In genomic region chr14:75064205-75064567, GRCh38 we compare ENCODE assay signal across 8 cellular contexts. TPM values are rescaled to one million over a fixed set of nuclear protein-coding genes. Genes with fewer than 3 reads are reported as not detected.
DNase-seq lines count a peak whose midpoint lies in the region; ATAC-seq and TF ChIP-seq lines count a peak whose summit lies in the region.

No MANE protein-coding gene starts in this region.

- POLR2A ChIA-PET in CD4-positive, alpha-beta memory T cell (lab: Charles Lee; ENCODE audit: partially characterized antibody): interaction anchor here (0.7 to 2.8 kb wide), 9 partner anchors 10 to 301 kb away, joined by 3 to 18 read pairs (median 6); partner anchors contain the start of genes EIF2B2, MLH3, NEK9 and YLPM1

- H3K36me3 Mint-ChIP-seq in CD4-positive, alpha-beta memory T cell: peaks cover 11 to 21% of the 10 kb centered on the region in 2 donors
- no peaks in the 10 kb centered on the region for H3K36me3 Mint-ChIP-seq in natural killer cell

- peak overlapping the region; percentile 96 to 100 (median 99) for H3K4me3 Mint-ChIP-seq in CD4-positive, alpha-beta memory T cell
- peak overlapping the region; percentile 100 for H3K4me3 Mint-ChIP-seq in natural killer cell

- H3K4me1 ChIP-seq in CD4-positive, alpha-beta memory T cell (ENCODE audit: insufficient read depth, low read length): peaks cover 23% of the 10 kb centered on the region
- H3K4me1 ChIP-seq in breast epithelium: peaks cover 0 to 7% of the 10 kb centered on the region in 2 donors

- TF ChIP-seq CTCF in breast epithelium (IDR thresholded peaks at IDR 0.05): no peak
- TF ChIP-seq CTCF in natural killer cell (IDR thresholded peaks at IDR 0.05): no peak

- no peaks in the 10 kb centered on the region for H3K9me3 Mint-ChIP-seq in CD4-positive, alpha-beta memory T cell
- H3K9me3 Mint-ChIP-seq in natural killer cell: no peaks in the 10 kb centered on the region

- peaks cover 15 to 42% (median 24%) of the 10 kb centered on the region in 4 donors for H3K4me1 Mint-ChIP-seq in CD4-positive, alpha-beta memory T cell
- H3K4me1 Mint-ChIP-seq in natural killer cell: peaks cover 18 to 22% of the 10 kb centered on the region in 2 donors

- H3K4me3 ChIP-seq in CD4-positive, alpha-beta memory T cell (ENCODE audit: low read length in 2 of 2): peak overlapping the region; percentile 85 to 97
- peak overlapping the region; percentile 67 to 85 (median 74) for H3K4me3 ChIP-seq in breast epithelium

- H3K27me3 Mint-ChIP-seq in CD4-positive, alpha-beta memory T cell: no peaks in the 10 kb centered on the region
- H3K27me3 Mint-ChIP-seq in natural killer cell (ENCODE audit: low read depth in 2 of 2): no peaks in the 10 kb centered on the region

- H3K9me3 ChIP-seq in CD4-positive, alpha-beta memory T cell (ENCODE audit: control insufficient read depth in 1 of 2, low read length in 2 of 2): no peaks in the 10 kb centered on the region
- no peaks in the 10 kb centered on the region for H3K9me3 ChIP-seq in breast epithelium

- TF ChIP-seq POLR2A in breast epithelium (IDR thresholded peaks at IDR 0.05): no peak

- H3K36me3 ChIP-seq in CD4-positive, alpha-beta memory T cell (ENCODE audit: insufficient read depth, low read length): no peaks in the 10 kb centered on the region
- H3K36me3 ChIP-seq in breast epithelium: no peaks in the 10 kb centered on the region

- DNase-seq in CD4-positive, alpha-beta memory T cell: no peak
- DNase-seq in breast epithelium (ENCODE audit: low spot score in 2 of 2): no peak
- DNase-seq in natural killer cell: no peak
- DNase-seq in NCI-H2081 treated with DMSO at 0.1 percent for 48 hours (lab: John Stamatoyannopoulos, UW): no peak
- DNase-seq in NCI-H526 treated with DMSO at 0.1 percent for 48 hours (lab: John Stamatoyannopoulos, UW): no peak
- DNase-seq in NCI-H2227 (lab: John Stamatoyannopoulos, UW; ENCODE audit: unreplicated experiment): no peak
- no peak for DNase-seq in NOMO-1 treated with dmso at 0.1 percent for 144 hours (lab: John Stamatoyannopoulos, UW; ENCODE audit: unreplicated experiment)

- H3K27me3 ChIP-seq in CD4-positive, alpha-beta memory T cell (ENCODE audit: insufficient read depth, low read length): no peaks in the 10 kb centered on the region
- H3K27me3 ChIP-seq in breast epithelium: no peaks in the 10 kb centered on the region

- CTCF ChIA-PET in CD4-positive, alpha-beta memory T cell (lab: Charles Lee; ENCODE audit: partially characterized antibody): interaction anchor here (1.1 to 4.1 kb wide), 3 partner anchors 15 to 224 kb away, joined by 3 to 25 read pairs (median 6); no protein-coding TSS in a partner anchor

- intact Hi-C loops in CD4-positive, alpha-beta memory T cell (cut with micrococcal nuclease): loop anchor here (1.0 to 5.0 kb wide), 3 partner anchors 13 to 572 kb away; partner anchors contain the start of genes EIF2B2, ISCA2, MLH3 and NPC2
- intact Hi-C loops in breast epithelium (cut with DNase I; ENCODE audit: low total_unique reads): no loop called here
- intact Hi-C loops in natural killer cell (cut with micrococcal nuclease): loop anchor here (5.0 kb wide), 1 partner anchor 62 kb away; the partner anchor contains the start of gene EIF2B2

- peak overlapping the region; percentile 76 for H3K27ac ChIP-seq in CD4-positive, alpha-beta memory T cell (ENCODE audit: low read depth, low read length)
- peak overlapping the region; percentile 79 to 88 for H3K27ac ChIP-seq in breast epithelium

- ATAC-seq in HG03066 (IDR thresholded peaks at IDR 0.05; ENCODE audit: low read depth, unreplicated experiment) (peak; percentile 11), natural killer cell (peak in 2 of 3 donors; percentile 1 to 19)

- peak overlapping the region; percentile 92 to 98 (median 97) for H3K27ac Mint-ChIP-seq in CD4-positive, alpha-beta memory T cell
- H3K27ac Mint-ChIP-seq in natural killer cell: peak overlapping the region; percentile 94 to 97

RNA-seq across cellular contexts. Expression of gene ACYP1, which starts 0.4 kb away (rescaled TPM):
- total RNA-seq in CD4-positive, alpha-beta memory T cell: 10 to 100 TPM; 38.5 to 46.6 TPM
- 10 to 100 TPM; 16.0 to 20.7 TPM for polyA plus RNA-seq in CD4-positive, alpha-beta memory T cell
- total RNA-seq in breast epithelium (10 to 100 TPM; 19.0 to 23.6 (median 21.6) TPM), natural killer cell (10 to 100 TPM; 13.3 to 17.4 (median 14.9) TPM)

RNA-seq across cellular contexts. Expression of gene ZC2HC1C, which starts 5.3 kb away (rescaled TPM):
- under 1 TPM; 0.76 to 0.97 TPM for total RNA-seq in CD4-positive, alpha-beta memory T cell
- polyA plus RNA-seq in CD4-positive, alpha-beta memory T cell: 1 to 10 TPM; 1.5 to 3.6 TPM
- 1 to 10 TPM in 2 of 3 donors, under 1 TPM in 1; 0.96 to 3.2 (median 2.6) TPM for total RNA-seq in breast epithelium
- under 1 TPM in 1 of 3 donors, not detected in 2; 0.55 TPM for total RNA-seq in natural killer cell

RNA-seq across cellular contexts. Expression of gene MLH3, which starts 12.9 kb away (rescaled TPM):
- total RNA-seq in CD4-positive, alpha-beta memory T cell: 10 to 100 TPM; 24.9 to 26.8 TPM
- 10 to 100 TPM in 1 of 2 donors, 1 to 10 TPM in 1; 3.9 to 12.6 TPM for polyA plus RNA-seq in CD4-positive, alpha-beta memory T cell
- total RNA-seq in breast epithelium (10 to 100 TPM; 31.8 to 53.1 (median 42.9) TPM), natural killer cell (10 to 100 TPM; 15.5 to 20.7 (median 19.1) TPM)
